Comparison of ENCODE assay signal across 1 cellular context in the genomic region with DNA sequence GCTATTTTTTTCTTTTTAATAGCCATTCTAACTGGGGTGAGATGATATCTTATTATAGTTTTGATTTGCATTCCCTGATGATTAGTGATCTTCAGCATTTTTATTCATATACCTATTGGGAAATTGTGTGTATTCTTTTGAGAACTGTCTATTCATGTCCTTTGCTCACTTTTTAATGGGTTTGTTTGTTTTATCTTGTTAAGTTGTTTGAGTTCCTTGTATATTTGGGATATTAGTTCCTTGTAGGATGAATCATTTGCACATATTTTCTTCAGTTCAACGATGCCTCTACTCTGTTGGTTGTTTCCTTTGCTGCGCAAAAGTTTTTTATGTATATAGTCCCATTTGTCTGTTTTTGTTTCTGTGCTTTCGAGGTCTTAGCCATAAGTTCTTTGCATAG.
TF ChIP-seq lines count a peak whose summit lies in the region.

No MANE protein-coding gene starts in this region.

TF ChIP-seq in H1, 55 proteins besides CTCF, POLR2A, EP300 and RAD21:
- TF ChIP-seq CREB1 (IDR thresholded peaks at IDR 0.05) (no peak), KDM5A (IDR thresholded peaks at IDR 0.05; ENCODE audit: low read length) (no peak), SRF (IDR thresholded peaks at IDR 0.05; ENCODE audit: low read depth, low read length) (no peak), GABPA (IDR thresholded peaks at IDR 0.05; ENCODE audit: borderline replicate concordance, insufficient read depth, low read length) (no peak), NANOG (IDR thresholded peaks at IDR 0.05; ENCODE audit: insufficient read depth, low read depth, low read length, poor library complexity, severe bottlenecking) (no peak), CHD7 (IDR thresholded peaks at IDR 0.05; ENCODE audit: insufficient replicate concordance, low read length) (no peak), SP2 (IDR thresholded peaks at IDR 0.05; ENCODE audit: low read length) (no peak), E2F6 (IDR thresholded peaks at IDR 0.05) (no peak)
